Comparison of ENCODE assay signal across 8 cellular contexts in the genomic region with DNA sequence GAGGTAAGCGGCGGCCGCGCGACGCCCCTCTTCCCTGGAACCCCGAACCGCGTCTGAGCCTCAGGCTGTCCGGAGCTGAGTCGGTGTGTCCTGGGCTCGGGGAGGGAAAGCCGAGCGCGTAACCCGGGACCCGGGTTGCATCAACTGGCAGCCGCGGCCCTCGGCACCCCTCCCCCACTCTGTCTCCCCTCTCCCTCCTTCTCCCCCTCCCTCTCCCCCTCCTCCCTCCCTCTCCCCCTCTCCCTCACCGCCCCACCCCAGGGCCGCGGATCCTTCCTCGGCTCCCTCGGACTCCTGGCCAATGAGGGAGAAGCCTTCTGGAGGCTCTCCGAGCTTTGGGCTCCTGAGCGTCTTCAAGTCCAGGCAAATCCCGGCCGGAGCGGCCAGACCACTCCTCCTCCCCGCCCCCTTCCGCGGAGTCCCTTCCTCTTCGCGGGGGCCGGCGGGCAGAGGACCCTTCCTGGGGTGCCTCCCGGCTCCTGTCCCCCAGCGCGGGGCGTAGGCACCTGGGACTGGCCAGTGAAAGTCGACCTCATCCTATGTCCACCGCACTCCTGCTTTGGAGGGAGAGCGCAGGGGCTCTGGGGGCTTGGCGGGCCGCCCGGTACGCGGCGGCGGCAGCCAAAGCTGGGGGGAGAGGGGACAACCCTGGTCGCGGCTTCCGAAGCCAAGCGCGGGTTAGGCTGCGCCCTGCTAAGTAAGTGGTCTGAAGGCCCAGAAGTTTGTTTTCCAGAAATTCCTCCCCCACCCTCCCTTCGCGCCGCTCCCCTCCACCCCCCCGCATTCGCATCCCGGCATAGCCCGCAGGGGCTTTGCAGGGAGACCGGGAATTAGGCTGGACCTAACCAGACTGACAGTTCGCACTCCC. TPM values are rescaled to one million over a fixed set of nuclear protein-coding genes. Genes with fewer than 3 reads are reported as not detected.
DNase-seq lines count a peak whose midpoint lies in the region; ATAC-seq and TF ChIP-seq lines count a peak whose summit lies in the region.

No MANE protein-coding gene starts in this region.

- H3K4me3 Mint-ChIP-seq in activated naive CD8-positive, alpha-beta T cell treated with anti-CD3 and anti-CD28 coated beads for 36 hours: peak overlapping the region; percentile 77

- H3K9me3 Mint-ChIP-seq in activated naive CD8-positive, alpha-beta T cell treated with anti-CD3 and anti-CD28 coated beads for 36 hours: peaks cover 3% of the 10 kb centered on the region

- peaks cover 10% of the 10 kb centered on the region for H3K36me3 Mint-ChIP-seq in activated naive CD8-positive, alpha-beta T cell treated with anti-CD3 and anti-CD28 coated beads for 36 hours

- H3K9ac ChIP-seq in GM23248: peak overlapping the region; percentile 95

- no peaks in the 10 kb centered on the region for H3K9me2 ChIP-seq in GM23248 (ENCODE audit: insufficient read depth)

- H3K36me3 ChIP-seq in GM23248 (ENCODE audit: low read depth) (no peaks in the 10 kb centered on the region), neutrophil (no peaks in the 10 kb centered on the region)

- peak overlapping the region; percentile 20; the same call in 1 of the 2 replicates for H2AFZ ChIP-seq in GM23248

- H3K9me3 ChIP-seq in GM23248 (ENCODE audit: low read depth): no peaks in the 10 kb centered on the region
- no peaks in the 10 kb centered on the region for H3K9me3 ChIP-seq in neutrophil

- intact Hi-C loops in head of caudate nucleus (cut with DNase I): loop anchor here (5.0 kb wide), 1 partner anchor 67 kb away; the partner anchor contains the start of gene MED18

- H3K27me3 Mint-ChIP-seq in activated naive CD8-positive, alpha-beta T cell treated with anti-CD3 and anti-CD28 coated beads for 36 hours: no peaks in the 10 kb centered on the region

- peak overlapping the region; percentile 92 for H3K4me3 ChIP-seq in GM23248
- peak overlapping the region; percentile 97 to 98 for H3K4me3 ChIP-seq in neutrophil (ENCODE audit: low read depth in 1 of 2, low read length in 1 of 2)

- peak; percentile 78 for DNase-seq in AG20443 (ENCODE audit: low spot score)
- DNase-seq in GM23248: peak; percentile 87
- peak; percentile 15 for DNase-seq in NCI-H748 treated with DMSO at 0.1 percent for 48 hours (lab: John Stamatoyannopoulos, UW)
- DNase-seq in activated naive CD8-positive, alpha-beta T cell treated with anti-CD3 and anti-CD28 coated beads for 36 hours: peak; percentile 47
- DNase-seq in head of caudate nucleus: peak in 38 of 42 donors; percentile 17 to 72 (median 42)
- no peak for DNase-seq in pons (ENCODE audit: low spot score)

- in situ Hi-C loops in GM23248 (cut with MboI): no loop called here

- H3K79me2 ChIP-seq in GM23248 (ENCODE audit: insufficient read depth): peaks cover 58% of the 10 kb centered on the region

- H3K4me1 ChIP-seq in GM23248 (ENCODE audit: insufficient read depth) (peaks cover 33% of the 10 kb centered on the region), neutrophil (ENCODE audit: control insufficient read depth in 1 of 2, insufficient read depth in 1 of 2, low read depth in 1 of 2, low read length in 1 of 2) (peaks cover 23 to 26% of the 10 kb centered on the region in 2 experiments)

- H3K27me3 ChIP-seq in GM23248 (replicated peaks; ENCODE audit: insufficient read depth): no peaks in the 10 kb centered on the region
- peaks cover 15% of the 10 kb centered on the region for H3K27me3 ChIP-seq in neutrophil

- peaks cover 20% of the 10 kb centered on the region for H3F3A ChIP-seq in GM23248 (ENCODE audit: insufficient read depth)

- ATAC-seq in GM18873 (IDR thresholded peaks at IDR 0.05; ENCODE audit: low FRiP score, unreplicated experiment): no peak

- peaks cover 42% of the 10 kb centered on the region for H4K20me1 ChIP-seq in GM23248 (ENCODE audit: insufficient read depth)

- WGBS in GM23248 (ENCODE audit: low coverage in 1 of 2, low lambda C conversion rate in 2 of 2, missing lambda C conversion rate in 2 of 2), 2 experiments: 2 to 3% methylated on average over 40 to 58 of the region's 66 CpGs

- peak overlapping the region; percentile 72 for H3K27ac Mint-ChIP-seq in activated naive CD8-positive, alpha-beta T cell treated with anti-CD3 and anti-CD28 coated beads for 36 hours

- TF ChIP-seq CTCF in neutrophil (IDR thresholded peaks at IDR 0.05): no peak

- peaks cover 35% of the 10 kb centered on the region for H3K4me1 Mint-ChIP-seq in activated naive CD8-positive, alpha-beta T cell treated with anti-CD3 and anti-CD28 coated beads for 36 hours

- H3K4me2 ChIP-seq in GM23248 (ENCODE audit: unreplicated experiment): peak overlapping the region; percentile 79

- H3K27ac ChIP-seq in GM23248: peak overlapping the region; percentile 87
- H3K27ac ChIP-seq in neutrophil: peak overlapping the region; percentile 89

RNA-seq across cellular contexts. Expression of gene SESN2, which starts 0.9 kb away (rescaled TPM):
- 57.8 and 58.4 TPM in 2 replicates for total RNA-seq in GM23248 (2014; rRNA removed; shearing (Covaris generic))
- 34.3 and 34.5 TPM in 2 replicates for polyA plus RNA-seq in GM23248 (2016; fragmentation: Nextera tagmentation; extraction: Ambion mirVana)
- total RNA-seq in activated naive CD8-positive, alpha-beta T cell treated with anti-CD3 and anti-CD28 coated beads for 36 hours: 10 to 100 TPM; 35.4 to 36.3 TPM

RNA-seq across cellular contexts. Expression of gene ATP5IF1, which starts 24.2 kb away (rescaled TPM):
- 98.1 and 163 TPM in 2 replicates for total RNA-seq in GM23248 (2014; rRNA removed; shearing (Covaris generic))
- polyA plus RNA-seq in GM23248 (2016; fragmentation: Nextera tagmentation; extraction: Ambion mirVana): 418 and 421 TPM in 2 replicates
- 100 to 1,000 TPM; 180 to 197 TPM for total RNA-seq in activated naive CD8-positive, alpha-beta T cell treated with anti-CD3 and anti-CD28 coated beads for 36 hours

RNA-seq across cellular contexts. Expression of gene DNAJC8, which starts 27.3 kb away (rescaled TPM):
- total RNA-seq in GM23248 (2014; rRNA removed; shearing (Covaris generic)): 52.7 and 53.0 TPM in 2 replicates
- 98.6 and 101 TPM in 2 replicates for polyA plus RNA-seq in GM23248 (2016; fragmentation: Nextera tagmentation; extraction: Ambion mirVana)
- total RNA-seq in activated naive CD8-positive, alpha-beta T cell treated with anti-CD3 and anti-CD28 coated beads for 36 hours: 100 to 1,000 TPM; 109 to 121 TPM
